9 cellular contexts compared by ENCODE assay signal in genomic region chr5:149452665-149453617, GRCh38.
DNase-seq lines count a peak whose midpoint lies in the region; ATAC-seq and TF ChIP-seq lines count a peak whose summit lies in the region.
"Had no signal": no experiment of that assay in that cellular context is flagged by ENCODE, and none has a peak within 500 bp of the region (broad histone marks: within the 10 kb centered on the region; RNA-seq: fewer than 3 reads in every experiment).

No MANE protein-coding gene starts in this region.

- H3K4me2 ChIP-seq in IMR-90 (ENCODE audit: low read depth, low read length), result peak overlapping the region; percentile 27; the same call in 1 of the 2 replicates

- peak overlapping the region; percentile 99 for H2AK9ac ChIP-seq in IMR-90 (replicated peaks; ENCODE audit: low read depth, low read length, poor library complexity)

- no peak overlapping the region for H3K4me3 Mint-ChIP-seq in activated naive CD4-positive, alpha-beta T cell treated with anti-CD3 and anti-CD28 coated beads for 36 hours

- H3K27ac Mint-ChIP-seq in activated naive CD4-positive, alpha-beta T cell treated with anti-CD3 and anti-CD28 coated beads for 36 hours, result no peak overlapping the region

- peak overlapping the region; percentile 92 for H3K56ac ChIP-seq in IMR-90 (ENCODE audit: extremely low read depth, insufficient read depth, low read length)

- WGBS in IMR-90 (ENCODE audit: extremely low coverage in 2 of 2, insufficient read length in 1 of 2), 2 experiments, result 3% methylated on average over 6 of the region's 16 CpGs; no CpG with 5 or more reads in 1 of the 2 experiments
- 68% methylated on average over 10 of the region's 16 CpGs for WGBS in right lobe of liver (ENCODE audit: insufficient coverage, low coverage, low lambda C conversion rate, missing lambda C conversion rate)
- 66 to 73% methylated on average over 16 of the region's 16 CpGs for WGBS in tibial nerve, 2 donors

- H4K8ac ChIP-seq in IMR-90 (ENCODE audit: low read depth in 2 of 2, low read length in 2 of 2), result peak overlapping the region; percentile 76 to 99

- H3K27me3 ChIP-seq in IMR-90 (ENCODE audit: control insufficient read depth, insufficient read depth, low read length) (no peaks in the 10 kb centered on the region), duodenal mucosa (ENCODE audit: control insufficient read depth in 1 of 2, insufficient read depth in 2 of 2, low read length in 2 of 2) (no peaks in the 10 kb centered on the region), right lobe of liver (no peaks in the 10 kb centered on the region), tibial nerve (no peaks in the 10 kb centered on the region)

- H2AK5ac ChIP-seq in IMR-90 (ENCODE audit: low read depth, low read length), result peak overlapping the region; percentile 100

- BruUV-seq in IMR-90 (replicated peaks; lab: Mats Ljungman, UMichigan), result no TSS peak

- peak overlapping the region; percentile 98 for H2BK5ac ChIP-seq in IMR-90 (ENCODE audit: low read depth, low read length, poor library complexity, severe bottlenecking)

- H4K91ac ChIP-seq in IMR-90 (ENCODE audit: insufficient read depth, low read depth, low read length), result peak overlapping the region; percentile 99

- peak overlapping the region; percentile 99 for H2BK20ac ChIP-seq in IMR-90 (ENCODE audit: low read depth, low read length)

- peak overlapping the region; percentile 85 for H2AFZ ChIP-seq in IMR-90 (replicated peaks; ENCODE audit: low read length, poor library complexity)

- peak in 1 of 2 donors; percentile 5 for TF ChIP-seq EP300 in tibial nerve (IDR thresholded peaks at IDR 0.05)

- dilution Hi-C loops in IMR-90 (cut with HindIII; ENCODE audit: low sequenced_read_pairs, unreplicated experiment), result no loop called here

- H4K5ac ChIP-seq in IMR-90 (ENCODE audit: low read depth, low read length), result peak overlapping the region; percentile 96

- no peaks in the 10 kb centered on the region for H3K36me3 ChIP-seq in IMR-90 (ENCODE audit: control insufficient read depth, insufficient read depth, low read length)
- H3K36me3 ChIP-seq in duodenal mucosa (ENCODE audit: control insufficient read depth in 1 of 2, insufficient read depth in 2 of 2, low read length in 2 of 2), result no peaks in the 10 kb centered on the region
- H3K36me3 ChIP-seq in right lobe of liver, result no peaks in the 10 kb centered on the region
- H3K36me3 ChIP-seq in tibial nerve, result no peaks in the 10 kb centered on the region

- no peaks in the 10 kb centered on the region for H3K9me3 ChIP-seq in IMR-90 (ENCODE audit: control insufficient read depth, insufficient read depth, low read length)
- no peaks in the 10 kb centered on the region for H3K9me3 ChIP-seq in duodenal mucosa (ENCODE audit: control insufficient read depth in 1 of 2, low read length in 2 of 2)
- H3K9me3 ChIP-seq in right lobe of liver, result no peaks in the 10 kb centered on the region
- no peaks in the 10 kb centered on the region for H3K9me3 ChIP-seq in tibial nerve

- peaks cover 42% of the 10 kb centered on the region for H3K9me1 ChIP-seq in IMR-90 (ENCODE audit: insufficient read depth, low read length)

- TF ChIP-seq POLR2A in IMR-90 (IDR thresholded peaks at IDR 0.05; ENCODE audit: low read depth, low read length) (peak; percentile 78), right lobe of liver (IDR thresholded peaks at IDR 0.05) (no peak), tibial nerve (IDR thresholded peaks at IDR 0.05) (no peak)

- H3K4me1 ChIP-seq in IMR-90 (ENCODE audit: control insufficient read depth, insufficient read depth, low read length), result peaks cover 50% of the 10 kb centered on the region
- peaks cover 44 to 49% of the 10 kb centered on the region in 2 donors for H3K4me1 ChIP-seq in duodenal mucosa (ENCODE audit: control insufficient read depth in 1 of 2, insufficient read depth in 2 of 2, low read length in 2 of 2)
- H3K4me1 ChIP-seq in right lobe of liver, result peaks cover 0 to 4% (median 0%) of the 10 kb centered on the region in 4 donors
- H3K4me1 ChIP-seq in tibial nerve, result peaks cover 0 to 40% (median 26%) of the 10 kb centered on the region in 4 donors

- peaks cover 0 to 43% of the 10 kb centered on the region in 2 experiments; a peak in 3 of 4 replicates for H3K79me1 ChIP-seq in IMR-90 (ENCODE audit: low read depth in 1 of 2, low read length in 2 of 2)

- peak overlapping the region; percentile 96 for H2BK120ac ChIP-seq in IMR-90 (ENCODE audit: low read depth, low read length)

- peak overlapping the region; percentile 89 for H3K23ac ChIP-seq in IMR-90 (ENCODE audit: low read depth, low read length)

- DNase-seq in IMR-90 (peak; percentile 96), right lobe of liver (no peak), tibial nerve (ENCODE audit: low spot score in 2 of 2) (no peak)
- DNase-seq in activated naive CD4-positive, alpha-beta T cell treated with anti-CD3 and anti-CD28 coated beads for 36 hours, result no peak
- DNase-seq: activated CD8-positive, alpha-beta memory T cell treated with anti-CD3 and anti-CD28 coated beads, Interleukin-2, amount 50 U/mL, for 48 hours had no signal

- peak overlapping the region; percentile 96 for H3K18ac ChIP-seq in IMR-90 (ENCODE audit: low read depth, low read length)

- H3K36me3 Mint-ChIP-seq in activated naive CD4-positive, alpha-beta T cell treated with anti-CD3 and anti-CD28 coated beads for 36 hours (ENCODE audit: low read depth), result no peaks in the 10 kb centered on the region

- H3K4ac ChIP-seq in IMR-90 (ENCODE audit: low read depth, low read length), result peak overlapping the region; percentile 98

- no peaks in the 10 kb centered on the region for H3K27me3 Mint-ChIP-seq in activated naive CD4-positive, alpha-beta T cell treated with anti-CD3 and anti-CD28 coated beads for 36 hours (ENCODE audit: low read depth)

- H2BK15ac ChIP-seq in IMR-90 (ENCODE audit: low read depth, low read length), result peak overlapping the region; percentile 98; the same call in 2 of the 3 replicates

- no peak overlapping the region for H3K4me3 ChIP-seq in IMR-90 (ENCODE audit: insufficient read depth, low read depth, low read length)
- H3K4me3 ChIP-seq in duodenal mucosa (ENCODE audit: low read depth in 1 of 2, low read length in 2 of 2), result no peak overlapping the region
- H3K4me3 ChIP-seq in right lobe of liver, result no peak overlapping the region
- no peak overlapping the region for H3K4me3 ChIP-seq in tibial nerve

- peak overlapping the region; percentile 99 for H3K27ac ChIP-seq in IMR-90 (ENCODE audit: insufficient read depth, low read length)
- H3K27ac ChIP-seq in duodenal mucosa (ENCODE audit: low read depth, low read length), result peak overlapping the region; percentile 85
- peak overlapping the region; percentile 60 to 70 (median 64) for H3K27ac ChIP-seq in right lobe of liver
- peak overlapping the region; percentile 60 to 87 (median 78) for H3K27ac ChIP-seq in tibial nerve

- H3K4me1 Mint-ChIP-seq in activated naive CD4-positive, alpha-beta T cell treated with anti-CD3 and anti-CD28 coated beads for 36 hours (ENCODE audit: low read depth), result no peaks in the 10 kb centered on the region

- TF ChIP-seq CTCF in IMR-90 (conservative IDR thresholded peaks at IDR 0.05; ENCODE audit: low read depth, low read length), result peak; percentile 34
- no peak for TF ChIP-seq CTCF in right lobe of liver (IDR thresholded peaks at IDR 0.05)
- TF ChIP-seq CTCF in tibial nerve (IDR thresholded peaks at IDR 0.05), result no peak

- H3K9ac ChIP-seq in IMR-90 (ENCODE audit: low read depth, low read length), result peak overlapping the region; percentile 79
- peak overlapping the region; percentile 45 to 53 for H3K9ac ChIP-seq in duodenal mucosa (ENCODE audit: low read depth in 1 of 2, low read length in 2 of 2)

- H4K20me1 ChIP-seq in IMR-90 (ENCODE audit: insufficient read depth, low read length), result no peaks in the 10 kb centered on the region

- CTCF ChIA-PET in IMR-90 (lab: Yijun Ruan, JAX), result interaction anchor here (1.8 to 2.2 kb wide), 2 partner anchors 34 to 108 kb away, joined by 5 to 9 read pairs; no protein-coding TSS in a partner anchor
- CTCF ChIA-PET in activated naive CD4-positive, alpha-beta T cell treated with anti-CD3 and anti-CD28 coated beads for 36 hours (lab: Charles Lee), result interaction anchor here (0.7 to 1.7 kb wide), 3 partner anchors 12 to 81 kb away, joined by 3 to 7 read pairs (median 4); no protein-coding TSS in a partner anchor

- TF ChIP-seq RAD21 in IMR-90 (IDR thresholded peaks at IDR 0.05; ENCODE audit: low read length), result peak; percentile 43

- in situ Hi-C loops in IMR-90 (cut with MboI; ENCODE audit: low sequenced_read_pairs), result no loop called here

- POLR2A ChIA-PET in IMR-90 (lab: Charles Lee; ENCODE audit: unreplicated experiment), result interaction anchor here (0.7 to 1.2 kb wide), 2 partner anchors 46 to 109 kb away, joined by 3 to 4 read pairs; no protein-coding TSS in a partner anchor

- peak overlapping the region; percentile 92 for H3K14ac ChIP-seq in IMR-90 (replicated peaks; ENCODE audit: low read depth, low read length)

- ATAC-seq in IMR-90 (ENCODE audit: low read depth) (peak; percentile 80), right lobe of liver (peak in 1 of 4 donors; percentile 31), GM21360 (IDR thresholded peaks at IDR 0.05; ENCODE audit: unreplicated experiment) (no peak), HG03378 (IDR thresholded peaks at IDR 0.05; ENCODE audit: unreplicated experiment) (no peak), GM18519 (IDR thresholded peaks at IDR 0.05; ENCODE audit: low FRiP score, unreplicated experiment) (no peak)

- no peaks in the 10 kb centered on the region for H3K9me3 Mint-ChIP-seq in activated naive CD4-positive, alpha-beta T cell treated with anti-CD3 and anti-CD28 coated beads for 36 hours

- intact Hi-C loops in IMR-90 (cut with micrococcal nuclease), result loop anchor here (1.0 kb wide), 1 partner anchor 28 kb away; no protein-coding TSS in a partner anchor
- intact Hi-C loops in right lobe of liver (cut with DNase I), result loop anchor here in 1 of 2 donors (5.0 kb wide), 1 partner anchor 99 kb away; the partner anchor contains the start of gene CSNK1A1
- intact Hi-C loops in activated naive CD4-positive, alpha-beta T cell treated with anti-CD3 and anti-CD28 coated beads for 36 hours (cut with micrococcal nuclease), result no loop called here

TF ChIP-seq in IMR-90, 13 proteins besides CTCF, POLR2A, EP300 and RAD21 (continues in another document):
- TF ChIP-seq BHLHE40 (IDR thresholded peaks at IDR 0.05; ENCODE audit: low read depth, low read length), result peak; percentile 73
- peak; percentile 48 for TF ChIP-seq NFE2L2 (IDR thresholded peaks at IDR 0.05; ENCODE audit: low read depth, low read length)
- no peak for TF ChIP-seq RFX5 (IDR thresholded peaks at IDR 0.05; ENCODE audit: low read depth, low read length)
- peak; percentile 94 for TF ChIP-seq FOS (IDR thresholded peaks at IDR 0.05; ENCODE audit: low read depth, low read length)
- TF ChIP-seq CEBPB (IDR thresholded peaks at IDR 0.05; ENCODE audit: low read depth, low read length), result 0 out of 2 replicates have a peak, but pooled peaks have one; percentile 0
- TF ChIP-seq MXI1 (IDR thresholded peaks at IDR 0.05; ENCODE audit: borderline replicate concordance, low read depth, low read length), result no peak
- peak; percentile 69; the same call in 1 of the 2 replicates for TF ChIP-seq MAZ (IDR thresholded peaks at IDR 0.05; ENCODE audit: borderline replicate concordance, low read depth, low read length)
- TF ChIP-seq SMC3 (IDR thresholded peaks at IDR 0.05; ENCODE audit: low read depth, low read length), result peak; percentile 6; the same call in 1 of the 2 replicates
- no peak; the same call in 1 of the 2 replicates for TF ChIP-seq CHD1 (IDR thresholded peaks at IDR 0.05; ENCODE audit: low read depth, low read length)
